In the genomic region with DNA sequence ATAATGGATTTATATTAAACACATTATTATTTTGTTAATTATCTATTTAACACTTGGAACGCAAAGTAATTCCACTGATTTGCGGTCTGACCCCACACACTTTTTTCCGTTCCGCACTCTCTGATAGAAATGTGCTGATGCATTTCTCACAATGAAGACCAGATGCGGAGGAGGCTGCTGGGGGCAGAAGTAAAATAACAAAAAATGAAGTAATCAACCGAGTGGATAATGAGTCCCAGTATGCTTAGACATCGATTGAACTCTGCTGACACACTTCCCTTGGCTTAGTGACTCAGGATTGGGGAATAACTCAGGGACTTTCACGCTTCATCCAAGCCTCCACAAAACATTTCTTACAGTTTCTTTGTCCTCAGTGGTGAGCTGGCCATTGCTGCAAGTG, we compare ENCODE assay signal across 18 cellular contexts.
DNase-seq lines count a peak whose midpoint lies in the region; ATAC-seq, FAIRE-seq and TF ChIP-seq lines count a peak whose summit lies in the region.
"Had no signal": no experiment of that assay in that cellular context is flagged by ENCODE, and none has a peak within 500 bp of the region (broad histone marks: within the 10 kb centered on the region; RNA-seq: fewer than 3 reads in every experiment).

No MANE protein-coding gene starts in this region.

- no peaks in the 10 kb centered on the region for H3K27me3 Mint-ChIP-seq in astrocyte (ENCODE audit: low read depth, unreplicated experiment)
- peaks cover 7% of the 10 kb centered on the region for H3K27me3 Mint-ChIP-seq in activated naive CD4-positive, alpha-beta T cell treated with anti-CD3 and anti-CD28 coated beads for 36 hours (ENCODE audit: low read depth)

- H3K27me3 ChIP-seq in astrocyte (ENCODE audit: insufficient read depth, low read length) (no peaks in the 10 kb centered on the region), sigmoid colon (no peaks in the 10 kb centered on the region)
- H3K27me3 ChIP-seq: ovary, upper lobe of left lung had no signal

- H3K9me3 Mint-ChIP-seq in astrocyte (ENCODE audit: unreplicated experiment), result peaks cover 10% of the 10 kb centered on the region
- peaks cover 7% of the 10 kb centered on the region for H3K9me3 Mint-ChIP-seq in activated naive CD4-positive, alpha-beta T cell treated with anti-CD3 and anti-CD28 coated beads for 36 hours

- peak overlapping the region; percentile 56 for H3K4me2 ChIP-seq in astrocyte (ENCODE audit: low read length)

- no peaks in the 10 kb centered on the region for H4K20me1 ChIP-seq in astrocyte (ENCODE audit: insufficient read depth, low read length)

- WGBS in sigmoid colon, 2 donors, result 93 to 95% methylated on average over 8 of the region's 8 CpGs

- H3K4me3 ChIP-seq in HFF-Myc (replicated peaks; ENCODE audit: low read depth, low read length), result no peak overlapping the region
- H3K4me3 ChIP-seq in astrocyte (ENCODE audit: insufficient read depth, low read depth, low read length), result no peak overlapping the region
- no peak overlapping the region for H3K4me3 ChIP-seq in sigmoid colon
- H3K4me3 ChIP-seq: ovary, upper lobe of left lung had no signal

- peaks cover 34% of the 10 kb centered on the region for H3K79me2 ChIP-seq in astrocyte (ENCODE audit: insufficient read depth, low read length)

- H3K36me3 ChIP-seq in astrocyte (ENCODE audit: insufficient read depth, low read length), result no peaks in the 10 kb centered on the region
- H3K36me3 ChIP-seq in sigmoid colon, result no peaks in the 10 kb centered on the region
- H3K36me3 ChIP-seq: ovary, upper lobe of left lung had no signal

- intact Hi-C loops in activated naive CD4-positive, alpha-beta T cell treated with anti-CD3 and anti-CD28 coated beads for 36 hours (cut with micrococcal nuclease), result no loop called here
- intact Hi-C loops in sigmoid colon (cut with DNase I), result no loop called here

- no peak overlapping the region for H3K4me3 Mint-ChIP-seq in astrocyte (ENCODE audit: unreplicated experiment)
- no peak overlapping the region for H3K4me3 Mint-ChIP-seq in activated naive CD4-positive, alpha-beta T cell treated with anti-CD3 and anti-CD28 coated beads for 36 hours
- H3K4me3 Mint-ChIP-seq: activated CD8-positive, alpha-beta T cell treated with anti-CD3 and anti-CD28 coated beads, Interleukin-2, amount 10 ng/mL, durations not matched to agents 7 days and 5 days; immature natural killer cell had no signal

- H3K36me3 Mint-ChIP-seq in astrocyte (ENCODE audit: low read depth, unreplicated experiment), result peaks cover 26% of the 10 kb centered on the region
- H3K36me3 Mint-ChIP-seq in activated naive CD4-positive, alpha-beta T cell treated with anti-CD3 and anti-CD28 coated beads for 36 hours (ENCODE audit: low read depth), result no peaks in the 10 kb centered on the region
- H3K36me3 Mint-ChIP-seq: immature natural killer cell had no signal

- H3K9ac ChIP-seq in astrocyte (ENCODE audit: low read length), result peak overlapping the region; percentile 71

- TF ChIP-seq CTCF in HFF-Myc (IDR thresholded peaks at IDR 0.05; ENCODE audit: low read depth, low read length, missing control alignments), result no peak
- TF ChIP-seq CTCF in astrocyte (IDR thresholded peaks at IDR 0.05; ENCODE audit: insufficient read depth, low read depth, low read length), result no peak
- TF ChIP-seq CTCF in sigmoid colon (IDR thresholded peaks at IDR 0.05), result no peak

- peak overlapping the region; percentile 89 for H3K27ac ChIP-seq in astrocyte (ENCODE audit: low read depth, low read length)
- H3K27ac ChIP-seq in sigmoid colon, result no peak overlapping the region
- H3K27ac ChIP-seq: ovary, RWPE1, upper lobe of left lung had no signal

- H3K27ac Mint-ChIP-seq in astrocyte (ENCODE audit: unreplicated experiment), result peak overlapping the region; percentile 54
- H3K27ac Mint-ChIP-seq in activated naive CD4-positive, alpha-beta T cell treated with anti-CD3 and anti-CD28 coated beads for 36 hours, result no peak overlapping the region
- H3K27ac Mint-ChIP-seq: activated CD8-positive, alpha-beta T cell treated with anti-CD3 and anti-CD28 coated beads, Interleukin-2, amount 10 ng/mL, durations not matched to agents 7 days and 5 days; immature natural killer cell had no signal

- CTCF ChIA-PET in activated naive CD4-positive, alpha-beta T cell treated with anti-CD3 and anti-CD28 coated beads for 36 hours (lab: Charles Lee), result no interaction called here

- H3K4me1 ChIP-seq in astrocyte (ENCODE audit: insufficient read depth, low read length), result peaks cover 40% of the 10 kb centered on the region
- no peaks in the 10 kb centered on the region for H3K4me1 ChIP-seq in sigmoid colon
- H3K4me1 ChIP-seq: upper lobe of left lung had no signal

- TF ChIP-seq POLR2A in sigmoid colon (IDR thresholded peaks at IDR 0.05), result no peak

- H3K9me3 ChIP-seq in astrocyte (ENCODE audit: insufficient read depth, low read depth, low read length) (peaks cover 4% of the 10 kb centered on the region), sigmoid colon (no peaks in the 10 kb centered on the region)
- H3K9me3 ChIP-seq: ovary, upper lobe of left lung had no signal

- DNase-seq in AG08395 (ENCODE audit: low spot score) (peak; percentile 89), HFF-Myc (ENCODE audit: extremely low read depth, low read depth) (peak; percentile 85), astrocyte (ENCODE audit: low read depth) (peak; percentile 96), glomerular visceral epithelial cell (ENCODE audit: extremely low spot score) (peak; percentile 68), sigmoid colon (no peak)
- DNase-seq in activated naive CD4-positive, alpha-beta T cell treated with anti-CD3 and anti-CD28 coated beads for 36 hours, result no peak
- no peak for DNase-seq in activated CD4-positive, alpha-beta T cell treated with anti-CD3 and anti-CD28 coated beads, Interleukin-2, amount 50 U/mL, for 1 hour
- DNase-seq: activated CD8-positive, alpha-beta T cell treated with anti-CD3 and anti-CD28 coated beads, Interleukin-2, amount 10 ng/mL, durations not matched to agents 7 days and 5 days; activated gamma-delta T cell; C1 segment of cervical spinal cord; immature natural killer cell; NCI-H187 treated with DMSO at 0.1 percent for 48 hours; NCI-H69; ovary; upper lobe of left lung had no signal

- ATAC-seq in HG02759 (IDR thresholded peaks at IDR 0.05; ENCODE audit: unreplicated experiment), result no peak
- ATAC-seq: activated CD8-positive, alpha-beta T cell treated with anti-CD3 and anti-CD28 coated beads, Interleukin-2, amount 10 ng/mL, durations not matched to agents 7 days and 5 days had no signal

- FAIRE-seq in astrocyte (lab: Jason Lieb, UNC), result peak; percentile 99
- FAIRE-seq: H1 had no signal

- no peak overlapping the region for H2AFZ ChIP-seq in astrocyte (ENCODE audit: low read depth, low read length)

- TF ChIP-seq EP300 in sigmoid colon (IDR thresholded peaks at IDR 0.05), result no peak

- H3K4me1 Mint-ChIP-seq in astrocyte (ENCODE audit: low read depth, unreplicated experiment), result peaks cover 48% of the 10 kb centered on the region
- no peaks in the 10 kb centered on the region for H3K4me1 Mint-ChIP-seq in activated naive CD4-positive, alpha-beta T cell treated with anti-CD3 and anti-CD28 coated beads for 36 hours (ENCODE audit: low read depth)
- H3K4me1 Mint-ChIP-seq: immature natural killer cell had no signal

Comparison
In these comparisons a context has a peak if more than half of its experiments do, and no peak if none do; other contexts are left out.
1. DNase-seq: peak in AG08395 (single experiment), HFF-Myc (single experiment), astrocyte (single experiment) and glomerular visceral epithelial cell (single experiment); none in activated naive CD4-positive, alpha-beta T cell treated with anti-CD3 and anti-CD28 coated beads for 36 hours (single experiment), activated CD4-positive, alpha-beta T cell treated with anti-CD3 and anti-CD28 coated beads, Interleukin-2, amount 50 U/mL, for 1 hour (single experiment) and sigmoid colon (single experiment).